Comparison of ENCODE assay signal across 22 cellular contexts in genomic region chr5:4370218-4370617, GRCh38.
"Had no signal": no experiment of that assay in that cellular context is flagged by ENCODE, and none has a peak within 500 bp of the region (broad histone marks: within the 10 kb centered on the region; RNA-seq: fewer than 3 reads in every experiment).

No MANE protein-coding gene starts in this region.

- H2AFZ ChIP-seq: hepatocyte had no signal

- H3K79me2 ChIP-seq: hepatocyte had no signal

- H3K4me3 ChIP-seq: esophagus muscularis mucosa, hepatocyte, pancreas, prostate gland, right lobe of liver, spleen, thoracic aorta had no signal

- H3K27ac ChIP-seq: epithelial cell of prostate, esophagus muscularis mucosa, hepatocyte, pancreas, prostate gland, right lobe of liver, spleen, thoracic aorta had no signal

- H3K27me3 ChIP-seq: esophagus muscularis mucosa, hepatocyte, pancreas, right lobe of liver, spleen had no signal

- DNase-seq: cerebellar nuclear complex; effector memory CD8-positive, alpha-beta T cell; foreskin fibroblast; head of caudate nucleus; left colon; left ventricle myocardium superior; occipital lobe; pancreas; right lobe of liver; spleen; stimulated activated CD4-positive, alpha-beta T cell treated with anti-CD3 and anti-CD28 coated beads, Interleukin-15, amount 100 ng/mL, for 24 hours; stimulated activated CD4-positive, alpha-beta T cell treated with anti-CD3 and anti-CD28 coated beads, Interleukin-1b, Interleukin-23, amount 100 ng/mL, for 48 hours; stimulated activated CD4-positive, alpha-beta T cell treated with anti-CD3 and anti-CD28 coated beads, Interleukin-4, amount 100 ng/mL, for 24 hours; stimulated activated naive B cell treated with anti-CD40 and anti-IgM and Interleukin-4, amounts not matched to agents 10 μg/mL and 1 μg/mL and 100 μg/mL, for 72 hours; stimulated activated naive CD8-positive, alpha-beta T cell treated with anti-CD3 and anti-CD28 coated beads, Interleukin-15, amount 100 ng/mL, for 72 hours; trophoblast cell had no signal

- H3K36me3 ChIP-seq: esophagus muscularis mucosa, pancreas, prostate gland, right lobe of liver, spleen, thoracic aorta had no signal

- H3K4me2 ChIP-seq: hepatocyte had no signal

- FAIRE-seq: colon, pancreas had no signal

- H3K4me1 ChIP-seq: esophagus muscularis mucosa, pancreas, prostate gland, right lobe of liver, spleen had no signal

- H3K9me3 ChIP-seq: esophagus muscularis mucosa, pancreas, prostate gland, right lobe of liver, thoracic aorta had no signal
